ENCODE assay signal across 8 cellular contexts in the genomic region with DNA sequence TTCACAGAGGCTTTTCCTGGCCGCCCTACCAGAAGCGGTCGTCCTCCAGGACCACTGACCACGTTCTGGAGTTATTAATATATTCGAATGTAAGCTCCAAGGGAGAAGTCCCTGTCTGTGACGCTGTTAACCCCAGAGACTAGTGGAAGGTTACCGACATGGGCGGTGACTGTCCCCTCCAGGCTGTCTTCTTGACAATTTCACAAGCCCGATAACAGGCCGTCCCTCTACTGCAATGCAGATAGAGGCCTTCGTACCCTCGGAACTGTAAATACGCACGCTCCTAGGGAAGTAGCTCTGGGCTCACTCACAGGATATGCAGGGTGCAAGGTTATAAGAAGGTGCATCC. TPM values are rescaled to one million over a fixed set of nuclear protein-coding genes. Genes with fewer than 3 reads are reported as not detected.
DNase-seq lines count a peak whose midpoint lies in the region; ATAC-seq and TF ChIP-seq lines count a peak whose summit lies in the region.

No MANE protein-coding gene starts in this region.

- peaks cover 25% of the 10 kb centered on the region for H3K36me3 ChIP-seq in NT2/D1 (ENCODE audit: insufficient read depth, insufficient read length, low read length)
- H3K36me3 ChIP-seq in ovary, result no peaks in the 10 kb centered on the region

- H3K4me3 ChIP-seq in NT2/D1 (ENCODE audit: insufficient read length, low read depth) (peak overlapping the region; percentile 90), ovary (peak overlapping the region; percentile 95)

- TF ChIP-seq POLR2A in ovary (IDR thresholded peaks at IDR 0.05), result no peak

- no peaks in the 10 kb centered on the region for H3K27me3 Mint-ChIP-seq in activated T-helper 2 cell treated with anti-CD3 and anti-CD28 coated beads, Interferon-gamma antibody, Interleukin-2, Interleukin-4, amounts not matched to agents 10 μg/mL and 5 μg/mL and 100 μg/mL, durations not matched to agents 14 hours and 24 hours and 36 hours (ENCODE audit: low read depth)

- H3K4me1 Mint-ChIP-seq in activated T-helper 2 cell treated with anti-CD3 and anti-CD28 coated beads, Interferon-gamma antibody, Interleukin-2, Interleukin-4, amounts not matched to agents 10 μg/mL and 5 μg/mL and 100 μg/mL, durations not matched to agents 14 hours and 24 hours and 36 hours (ENCODE audit: low read depth), result peaks cover 25% of the 10 kb centered on the region

- no peak for TF ChIP-seq EP300 in ovary (IDR thresholded peaks at IDR 0.05)

- H3K9me3 Mint-ChIP-seq in activated T-helper 2 cell treated with anti-CD3 and anti-CD28 coated beads, Interferon-gamma antibody, Interleukin-2, Interleukin-4, amounts not matched to agents 10 μg/mL and 5 μg/mL and 100 μg/mL, durations not matched to agents 14 hours and 24 hours and 36 hours, result peaks cover 9% of the 10 kb centered on the region

- no peaks in the 10 kb centered on the region for H3K27me3 ChIP-seq in NT2/D1 (ENCODE audit: insufficient read depth, insufficient read length)
- H3K27me3 ChIP-seq in ovary, result no peaks in the 10 kb centered on the region

- H3K4me3 Mint-ChIP-seq in activated T-helper 2 cell treated with anti-CD3 and anti-CD28 coated beads, Interferon-gamma antibody, Interleukin-2, Interleukin-4, amounts not matched to agents 10 μg/mL and 5 μg/mL and 100 μg/mL, durations not matched to agents 14 hours and 24 hours and 36 hours (ENCODE audit: low read depth), result peak overlapping the region; percentile 100

- peaks cover 27% of the 10 kb centered on the region for H3K36me3 Mint-ChIP-seq in activated T-helper 2 cell treated with anti-CD3 and anti-CD28 coated beads, Interferon-gamma antibody, Interleukin-2, Interleukin-4, amounts not matched to agents 10 μg/mL and 5 μg/mL and 100 μg/mL, durations not matched to agents 14 hours and 24 hours and 36 hours (ENCODE audit: low read depth)

- peak; percentile 58 for ATAC-seq in GM19455 (IDR thresholded peaks at IDR 0.05; ENCODE audit: unreplicated experiment)
- ATAC-seq in HG03521 (IDR thresholded peaks at IDR 0.05; ENCODE audit: unreplicated experiment), result peak; percentile 51

- 0 out of 2 replicates have a peak, but pooled peaks cover 7% of the 10 kb centered on the region for H3K9me3 ChIP-seq in NT2/D1 (ENCODE audit: insufficient read depth, low read length)
- no peaks in the 10 kb centered on the region for H3K9me3 ChIP-seq in ovary

- no peak for TF ChIP-seq CTCF in ovary (IDR thresholded peaks at IDR 0.05)

- H3K4me1 ChIP-seq in NT2/D1 (ENCODE audit: insufficient read depth, insufficient read length), result no peaks in the 10 kb centered on the region
- H3K4me1 ChIP-seq in ovary (ENCODE audit: insufficient read depth), result peaks cover 4% of the 10 kb centered on the region

- DNase-seq in COR-L47 (lab: John Stamatoyannopoulos, UW) (peak; percentile 65), NT2/D1 (ENCODE audit: low read depth, low spot score) (peak; percentile 43), glomerular visceral epithelial cell (ENCODE audit: extremely low spot score) (peak; percentile 46), ovary (peak in 1 of 5 donors; percentile 59), NCI-H187 (lab: John Stamatoyannopoulos, UW) (no peak)
- peak; percentile 61 for DNase-seq in activated T-helper 2 cell treated with anti-CD3 and anti-CD28 coated beads, Interferon-gamma antibody, Interleukin-2, Interleukin-4, amounts not matched to agents 10 μg/mL and 5 μg/mL and 100 μg/mL, durations not matched to agents 14 hours and 24 hours and 36 hours (ENCODE audit: low spot score)

- H3K9ac ChIP-seq in NT2/D1 (ENCODE audit: insufficient read length, low read depth), result peak overlapping the region; percentile 77

- intact Hi-C loops in activated T-helper 2 cell treated with anti-CD3 and anti-CD28 coated beads, Interferon-gamma antibody, Interleukin-2, Interleukin-4, amounts not matched to agents 10 μg/mL and 5 μg/mL and 100 μg/mL, durations not matched to agents 14 hours and 24 hours and 36 hours (cut with micrococcal nuclease), result loop anchor here (1.0 to 10.0 kb wide), 8 partner anchors 30 to 780 kb away; partner anchors contain the start of genes PCSK5 and VPS13A
- intact Hi-C loops in ovary (cut with DNase I), result no loop called here

- 1% methylated on average over 14 of the region's 14 CpGs for WGBS in ovary, 3 donors

- peak overlapping the region; percentile 24 to 99 for H3K27ac ChIP-seq in ovary

- H3K27ac Mint-ChIP-seq in activated T-helper 2 cell treated with anti-CD3 and anti-CD28 coated beads, Interferon-gamma antibody, Interleukin-2, Interleukin-4, amounts not matched to agents 10 μg/mL and 5 μg/mL and 100 μg/mL, durations not matched to agents 14 hours and 24 hours and 36 hours, result peak overlapping the region; percentile 100

RNA-seq across cellular contexts. Expression of gene RFK, which starts 0.6 kb away (rescaled TPM):
- total RNA-seq in activated T-helper 2 cell treated with anti-CD3 and anti-CD28 coated beads, Interferon-gamma antibody, Interleukin-2, Interleukin-4, amounts not matched to agents 10 μg/mL and 5 μg/mL and 100 μg/mL, durations not matched to agents 14 hours and 24 hours and 36 hours, result 14.9 and 17.1 TPM in 2 replicates
- 10 to 100 TPM; 14.5 to 30.1 (median 18.5) TPM for total RNA-seq in ovary
- polyA plus RNA-seq in ovary, result 10 to 100 TPM in 1 of 2 donors, 1 to 10 TPM in 1; 9.9 to 23.9 TPM

Comparison
In these comparisons a context has a peak if more than half of its experiments do, and no peak if none do; other contexts are left out.
1. DNase-seq: peak in COR-L47 (single experiment), NT2/D1 (single experiment), activated T-helper 2 cell treated with anti-CD3 and anti-CD28 coated beads, Interferon-gamma antibody, Interleukin-2, Interleukin-4, amounts not matched to agents 10 μg/mL and 5 μg/mL and 100 μg/mL, durations not matched to agents 14 hours and 24 hours and 36 hours (single experiment) and glomerular visceral epithelial cell (single experiment); none in NCI-H187 (0 of 2).